24 cellular contexts compared by ENCODE assay signal in genomic region chr16:14351647-14352046, GRCh38.
"Had no signal": no experiment of that assay in that cellular context is flagged by ENCODE, and none has a peak within 500 bp of the region (broad histone marks: within the 10 kb centered on the region; RNA-seq: fewer than 3 reads in every experiment).

No MANE protein-coding gene starts in this region.

- H3K27ac ChIP-seq: KMS-11, PC-9 had no signal

- H3K27ac Mint-ChIP-seq: activated B cell treated with CpG ODN at 0.5 μM for 24 hours; activated CD4-positive, alpha-beta T cell treated with anti-CD3 and anti-CD28 coated beads, Interleukin-2, amount 10 ng/mL, durations not matched to agents 24 days and 14 days; activated CD8-positive, alpha-beta memory T cell treated with anti-CD3 and anti-CD28 coated beads, Interleukin-2, amount 10 ng/mL, durations not matched to agents 7 days and 5 days; activated naive CD8-positive, alpha-beta T cell; activated T-cell treated with anti-CD3 and anti-CD28 coated beads, Interleukin-2, amount 50 U/mL, for 24 hours; activated T-helper 1 cell treated with anti-CD3 and anti-CD28 coated beads, Interleukin-12 subunit alpha, Interleukin-12 subunit beta, Interleukin-2, Interleukin-4 antibody, amounts not matched to agents 30 ng/mL and 10 ng/mL and 1 ng/mL, durations not matched to agents 14 hours and 24 hours and 36 hours; brain; T-helper 17 cell had no signal

- H3K27me3 Mint-ChIP-seq: activated B cell treated with CpG ODN at 0.5 μM for 24 hours, brain, T-helper 17 cell had no signal

- H3K36me3 Mint-ChIP-seq: activated CD8-positive, alpha-beta memory T cell treated with anti-CD3 and anti-CD28 coated beads, Interleukin-2, amount 10 ng/mL, durations not matched to agents 7 days and 5 days; activated naive CD8-positive, alpha-beta T cell; brain had no signal

- DNase-seq: activated B cell treated with CpG ODN at 0.5 μM for 24 hours; activated CD4-positive, alpha-beta T cell treated with anti-CD3 and anti-CD28 coated beads for 1 hour; activated CD4-positive, alpha-beta T cell treated with anti-CD3 and anti-CD28 coated beads, Interleukin-2, amount 10 ng/mL, durations not matched to agents 24 days and 14 days; activated CD4-positive, alpha-beta T cell treated with anti-CD3 and anti-CD28 coated beads, Interleukin-2, amount 50 U/mL, for 48 hours; activated CD8-positive, alpha-beta memory T cell treated with anti-CD3 and anti-CD28 coated beads, Interleukin-2, amount 10 ng/mL, durations not matched to agents 7 days and 5 days; activated effector memory CD4-positive, alpha-beta T cell treated with Interleukin-2 at 50 U/mL for 16 hours; activated naive CD4-positive, alpha-beta T cell; activated T-cell treated with anti-CD3 and anti-CD28 coated beads, Interleukin-2, amount 50 U/mL, for 24 hours; amygdala; NCI-H1092; NCI-H1417; NCI-H1930; NCI-H345; NCI-H510A; NCI-H69; PC-9; SHP77 treated with DMSO at 0.1 percent for 48 hours; T-helper 17 cell; T-helper 9 cell had no signal

- ATAC-seq: activated CD8-positive, alpha-beta memory T cell treated with anti-CD3 and anti-CD28 coated beads, Interleukin-2, amount 10 ng/mL, durations not matched to agents 7 days and 5 days; T-helper 17 cell had no signal

- H3K9me3 Mint-ChIP-seq: activated B cell treated with CpG ODN at 0.5 μM for 24 hours; activated CD4-positive, alpha-beta T cell treated with anti-CD3 and anti-CD28 coated beads, Interleukin-2, amount 10 ng/mL, durations not matched to agents 24 days and 14 days; activated T-cell treated with anti-CD3 and anti-CD28 coated beads, Interleukin-2, amount 50 U/mL, for 24 hours; activated T-helper 1 cell treated with anti-CD3 and anti-CD28 coated beads, Interleukin-12 subunit alpha, Interleukin-12 subunit beta, Interleukin-2, Interleukin-4 antibody, amounts not matched to agents 30 ng/mL and 10 ng/mL and 1 ng/mL, durations not matched to agents 14 hours and 24 hours and 36 hours; central memory CD8-positive, alpha-beta T cell had no signal

- H3K4me3 Mint-ChIP-seq: activated B cell treated with CpG ODN at 0.5 μM for 24 hours; activated CD4-positive, alpha-beta T cell treated with anti-CD3 and anti-CD28 coated beads, Interleukin-2, amount 10 ng/mL, durations not matched to agents 24 days and 14 days; activated CD8-positive, alpha-beta memory T cell treated with anti-CD3 and anti-CD28 coated beads, Interleukin-2, amount 10 ng/mL, durations not matched to agents 7 days and 5 days; activated naive CD8-positive, alpha-beta T cell; activated T-cell treated with anti-CD3 and anti-CD28 coated beads, Interleukin-2, amount 50 U/mL, for 24 hours; activated T-helper 1 cell treated with anti-CD3 and anti-CD28 coated beads, Interleukin-12 subunit alpha, Interleukin-12 subunit beta, Interleukin-2, Interleukin-4 antibody, amounts not matched to agents 30 ng/mL and 10 ng/mL and 1 ng/mL, durations not matched to agents 14 hours and 24 hours and 36 hours; brain; central memory CD8-positive, alpha-beta T cell; T-helper 17 cell had no signal

- H3K4me3 ChIP-seq: PC-9 had no signal

- H3K4me2 ChIP-seq: KMS-11, PC-9 had no signal

- H2AFZ ChIP-seq: PC-9 had no signal
